14 cellular contexts compared by ENCODE assay signal in the genomic region with DNA sequence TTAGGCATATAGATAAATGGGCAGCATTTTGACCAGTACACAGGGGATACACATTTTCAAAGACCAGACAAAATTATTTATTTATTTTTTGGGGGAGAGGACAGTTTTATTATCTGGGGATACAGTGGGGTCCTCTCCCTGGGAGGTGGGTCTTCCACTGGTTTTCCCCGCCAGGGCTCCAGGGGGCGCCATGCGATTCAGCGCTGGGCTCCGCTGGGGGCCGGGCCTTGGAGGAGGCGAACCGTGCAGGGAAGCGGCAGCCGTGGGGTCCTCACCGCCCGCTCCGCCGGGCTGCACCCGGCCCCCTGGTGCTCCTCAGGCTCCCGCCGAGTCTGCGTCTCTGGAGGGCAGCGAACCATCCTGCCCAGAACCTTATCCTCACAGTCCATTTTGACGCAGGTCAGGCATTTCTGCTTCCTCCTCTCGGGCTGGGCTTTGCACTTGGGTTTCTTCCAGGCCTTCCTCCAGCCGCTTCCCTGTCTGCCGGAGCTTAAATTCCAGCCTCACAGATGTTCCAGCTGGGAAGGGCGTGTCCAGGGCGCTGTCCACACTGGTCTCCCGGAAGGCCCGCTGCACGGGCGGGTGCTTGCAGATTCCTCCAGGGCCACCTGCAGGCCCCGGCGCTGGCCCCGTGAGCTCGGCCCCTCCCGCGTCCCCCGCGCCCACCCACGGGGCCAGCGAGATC. TPM values are rescaled to one million over a fixed set of nuclear protein-coding genes. Genes with fewer than 3 reads are reported as not detected.
DNase-seq lines count a peak whose midpoint lies in the region; ATAC-seq and TF ChIP-seq lines count a peak whose summit lies in the region.
"Not testable (repeated sequence)": the region's sequence is repeated elsewhere in the genome, so short reads cannot be mapped to it uniquely, and the experiment has no call there.
"Had no signal": no experiment of that assay in that cellular context is flagged by ENCODE, and none has a peak within 500 bp of the region (broad histone marks: within the 10 kb centered on the region; RNA-seq: fewer than 3 reads in every experiment).

No MANE protein-coding gene starts in this region.

- not testable (repeated sequence) for H3K9ac ChIP-seq in GM23248

- H3K9me3 Mint-ChIP-seq in CD4-positive, alpha-beta T cell; central memory CD8-positive, alpha-beta T cell; naive thymus-derived CD8-positive, alpha-beta T cell: not testable (repeated sequence)

- peak overlapping the region; percentile 42 for H3K4me3 ChIP-seq in GM23248

- intact Hi-C loops in CD4-positive, alpha-beta T cell (cut with DNase I, micrococcal nuclease): not testable (repeated sequence)

- not testable (repeated sequence) for H3K4me2 ChIP-seq in GM23248 (ENCODE audit: unreplicated experiment)

- not testable (repeated sequence) for H3K36me3 Mint-ChIP-seq in CD4-positive, alpha-beta T cell (ENCODE audit: low read depth); central memory CD8-positive, alpha-beta T cell (ENCODE audit: insufficient read depth); naive thymus-derived CD8-positive, alpha-beta T cell

- H3K79me2 ChIP-seq in GM23248 (ENCODE audit: insufficient read depth): not testable (repeated sequence)

- not testable (repeated sequence) for H3K27ac ChIP-seq in CD4-positive, alpha-beta T cell (ENCODE audit: low read depth, low read length); GM23248; VCaP

- TF ChIP-seq CTCF in CD4-positive, alpha-beta T cell (IDR thresholded peaks at IDR 0.05): not testable (repeated sequence)
- TF ChIP-seq CTCF in VCaP (conservative IDR thresholded peaks at IDR 0.05): peak; percentile 13; the same call in 1 of the 2 replicates

- H3K9me2 ChIP-seq in GM23248 (ENCODE audit: insufficient read depth): not testable (repeated sequence)

- H3K27me3 ChIP-seq in CD4-positive, alpha-beta T cell (ENCODE audit: control insufficient read depth, insufficient read depth, low read length); GM23248 (replicated peaks; ENCODE audit: insufficient read depth): not testable (repeated sequence)

- in situ Hi-C loops in GM23248 (cut with MboI): not testable (repeated sequence)

- not testable (repeated sequence) for H3K27me3 Mint-ChIP-seq in CD4-positive, alpha-beta T cell; central memory CD8-positive, alpha-beta T cell
- H3K27me3 Mint-ChIP-seq in naive thymus-derived CD8-positive, alpha-beta T cell: peaks cover 0 to 24% (median 1%) of the 10 kb centered on the region in 5 donors

- not testable (repeated sequence) for H3F3A ChIP-seq in GM23248 (ENCODE audit: insufficient read depth)

- CTCF ChIA-PET in CD4-positive, alpha-beta T cell (lab: Charles Lee): not testable (repeated sequence)

- ATAC-seq in CD4-positive, alpha-beta T cell (ENCODE audit: poor library complexity): not testable (repeated sequence)
- ATAC-seq in HG03432 (IDR thresholded peaks at IDR 0.05; ENCODE audit: unreplicated experiment): peak; percentile 75
- ATAC-seq in central memory CD8-positive, alpha-beta T cell (replicated peaks; ENCODE audit: extremely low read depth, poor library complexity, severe bottlenecking): peak; percentile 67
- ATAC-seq in naive thymus-derived CD8-positive, alpha-beta T cell: peak; percentile 71 to 79

- DNase-seq in CD4-positive, alpha-beta T cell; GM23248; central memory CD8-positive, alpha-beta T cell (ENCODE audit: low spot score in 2 of 2): not testable (repeated sequence)
- DNase-seq in activated T-cell treated with anti-CD3 and anti-CD28 coated beads, Interleukin-2, amount 50 U/mL, for 48 hours: peak; percentile 25 to 33
- DNase-seq in naive thymus-derived CD8-positive, alpha-beta T cell: peak in 1 of 10 donors; percentile 30

- not testable (repeated sequence) for H3K4me1 ChIP-seq in GM23248 (ENCODE audit: insufficient read depth)

- not testable (repeated sequence) for H3K4me1 Mint-ChIP-seq in CD4-positive, alpha-beta T cell (ENCODE audit: low read depth); central memory CD8-positive, alpha-beta T cell; naive thymus-derived CD8-positive, alpha-beta T cell

- POLR2A ChIA-PET in CD4-positive, alpha-beta T cell (lab: Charles Lee); naive thymus-derived CD8-positive, alpha-beta T cell (lab: Charles Lee): not testable (repeated sequence)

- WGBS in GM23248 (ENCODE audit: low coverage in 1 of 2, low lambda C conversion rate in 2 of 2, missing lambda C conversion rate in 2 of 2), 2 experiments: 1% methylated on average over 7 to 9 of the region's 39 CpGs

- H4K20me1 ChIP-seq in GM23248 (ENCODE audit: insufficient read depth): not testable (repeated sequence)

- H2AFZ ChIP-seq in GM23248: 0 out of 2 replicates have a peak overlapping the region, but pooled peaks have one; percentile 41

- not testable (repeated sequence) for H3K36me3 ChIP-seq in GM23248 (ENCODE audit: low read depth)

- H3K9me3 ChIP-seq in CD4-positive, alpha-beta T cell (ENCODE audit: control insufficient read depth, low read length); GM23248 (ENCODE audit: low read depth): not testable (repeated sequence)

- peak overlapping the region; percentile 15 for H3K4me3 Mint-ChIP-seq in CD4-positive, alpha-beta T cell
- H3K4me3 Mint-ChIP-seq in central memory CD8-positive, alpha-beta T cell: not testable (repeated sequence)
- H3K4me3 Mint-ChIP-seq in naive thymus-derived CD8-positive, alpha-beta T cell: peak overlapping the region in 3 of 10 donors; percentile 26 to 79 (median 34)

- H3K27ac Mint-ChIP-seq in CD4-positive, alpha-beta T cell; central memory CD8-positive, alpha-beta T cell (ENCODE audit: low read depth); naive thymus-derived CD8-positive, alpha-beta T cell: not testable (repeated sequence)

RNA-seq across cellular contexts. Expression of gene FRG2, which starts 10.8 kb away (rescaled TPM):
- total RNA-seq in CD4-positive, alpha-beta T cell: not detected
- not detected in 2 replicates for total RNA-seq in GM23248 (2014; rRNA removed; shearing (Covaris generic))
- polyA plus RNA-seq in GM23248 (2016; fragmentation: Nextera tagmentation; extraction: Ambion mirVana): 0.14 TPM in 1 of 2 replicates, not detected in the other
- not detected for total RNA-seq in naive thymus-derived CD8-positive, alpha-beta T cell
- not detected for polyA plus RNA-seq in naive thymus-derived CD8-positive, alpha-beta T cell
- total RNA-seq: CD4-positive, alpha-beta memory T cell; dermis microvascular lymphatic vessel endothelial cell; IMR-90; OCI-LY7; ovary; Right ventricle myocardium superior had no signal
- polyA plus RNA-seq: CD4-positive, alpha-beta memory T cell; IMR-90; ovary had no signal

RNA-seq across cellular contexts. Expression of gene DBET, which starts 26.5 kb away (rescaled TPM):
- total RNA-seq in CD4-positive, alpha-beta T cell: not detected
- total RNA-seq in GM23248 (2014; rRNA removed; shearing (Covaris generic)): not detected in 2 replicates
- polyA plus RNA-seq in GM23248 (2016; fragmentation: Nextera tagmentation; extraction: Ambion mirVana): not detected in 2 replicates
- not detected for total RNA-seq in naive thymus-derived CD8-positive, alpha-beta T cell
- polyA plus RNA-seq in naive thymus-derived CD8-positive, alpha-beta T cell: not detected
- total RNA-seq: CD4-positive, alpha-beta memory T cell; dermis microvascular lymphatic vessel endothelial cell; IMR-90; M059J; OCI-LY7; Right ventricle myocardium superior had no signal
- polyA plus RNA-seq: CD4-positive, alpha-beta memory T cell; IMR-90; ovary had no signal
